ENCODE assay signal across 8 cellular contexts in genomic region chr17:43170766-43171681, GRCh38. TPM values are rescaled to one million over a fixed set of nuclear protein-coding genes. Genes with fewer than 3 reads are reported as not detected.
DNase-seq lines count a peak whose midpoint lies in the region; ATAC-seq and TF ChIP-seq lines count a peak whose summit lies in the region.

TSS of gene NBR1 (plus strand) at chr17:43171214. CDS start at chr17:43175800, 4,586 bp downstream.

- no peak within 1 kb of the TSS for H3K27ac Mint-ChIP-seq in activated naive CD4-positive, alpha-beta T cell treated with anti-CD3 and anti-CD28 coated beads, Interleukin-2, amount 10 ng/mL, durations not matched to agents 7 days and 5 days

- no peak within 1 kb of the TSS for H3K4me3 Mint-ChIP-seq in activated naive CD4-positive, alpha-beta T cell treated with anti-CD3 and anti-CD28 coated beads, Interleukin-2, amount 10 ng/mL, durations not matched to agents 7 days and 5 days

- H3K4me1 Mint-ChIP-seq in activated naive CD4-positive, alpha-beta T cell treated with anti-CD3 and anti-CD28 coated beads, Interleukin-2, amount 10 ng/mL, durations not matched to agents 7 days and 5 days, result peaks cover 35% of the 10 kb centered on the region

- H3K4me3 ChIP-seq in SK-N-MC, result peak within 1 kb of the TSS; percentile 95

- H3K27ac ChIP-seq in SK-N-MC, result peak within 1 kb of the TSS; percentile 89
- H3K27ac ChIP-seq in temporal lobe (ENCODE audit: low read depth, low read length), result peak within 1 kb of the TSS; percentile 98

- H3K9me3 ChIP-seq in SK-N-MC (ENCODE audit: low read depth, low read length), result no peaks in the 10 kb centered on the region

- ATAC-seq in HG02588 (IDR thresholded peaks at IDR 0.05; ENCODE audit: unreplicated experiment), result peak; percentile 78

- no peaks in the 10 kb centered on the region for H3K27me3 Mint-ChIP-seq in activated naive CD4-positive, alpha-beta T cell treated with anti-CD3 and anti-CD28 coated beads, Interleukin-2, amount 10 ng/mL, durations not matched to agents 7 days and 5 days

- TF ChIP-seq CTCF in GM10266 (IDR thresholded peaks at IDR 0.05; ENCODE audit: control insufficient read depth, insufficient read depth, low read depth, missing control alignments), result peak; percentile 11

- peaks cover 6% of the 10 kb centered on the region for H3K36me3 ChIP-seq in SK-N-MC (ENCODE audit: insufficient read depth, low read length)

- peaks cover 18% of the 10 kb centered on the region for H3K36me3 Mint-ChIP-seq in activated naive CD4-positive, alpha-beta T cell treated with anti-CD3 and anti-CD28 coated beads, Interleukin-2, amount 10 ng/mL, durations not matched to agents 7 days and 5 days

- DNase-seq in GM10266 (ENCODE audit: extremely low spot score) (peak; percentile 93), NCI-H1048 (lab: John Stamatoyannopoulos, UW) (peak; percentile 88), SK-N-MC (ENCODE audit: low read depth, low spot score) (peak; percentile 94), glomerular endothelial cell (ENCODE audit: extremely low read depth, low read depth, low spot score) (peak; percentile 94), occipital lobe (lab: John Stamatoyannopoulos, UW) (peak; percentile 96)
- peak; percentile 98 for DNase-seq in activated naive CD4-positive, alpha-beta T cell treated with anti-CD3 and anti-CD28 coated beads, Interleukin-2, amount 10 ng/mL, durations not matched to agents 7 days and 5 days

- H3K9ac ChIP-seq in SK-N-MC (ENCODE audit: insufficient read length), result peak within 1 kb of the TSS; percentile 84

- no peaks in the 10 kb centered on the region for H3K9me3 Mint-ChIP-seq in activated naive CD4-positive, alpha-beta T cell treated with anti-CD3 and anti-CD28 coated beads, Interleukin-2, amount 10 ng/mL, durations not matched to agents 7 days and 5 days

- CTCF ChIA-PET in activated naive CD4-positive, alpha-beta T cell treated with anti-CD3 and anti-CD28 coated beads, Interleukin-2, amount 10 ng/mL, durations not matched to agents 7 days and 5 days (lab: Charles Lee), result interaction anchor here (0.9 to 1.2 kb wide), 3 partner anchors 18 to 47 kb away, joined by 3 to 4 read pairs (median 3); no protein-coding TSS in a partner anchor

RNA-seq across cellular contexts. Expression of gene NBR1, which starts in this region (rescaled TPM):
- total RNA-seq in glomerular endothelial cell, result 60.3 and 64.4 TPM in 2 replicates
- total RNA-seq in occipital lobe, result 64.3 TPM
- 53.4 TPM for total RNA-seq in temporal lobe

Comparison
In these comparisons a context has a peak if more than half of its experiments do, and no peak if none do; other contexts are left out.
1. Peak in every context shown above with its lines: DNase-seq, ATAC-seq, H3K4me3 ChIP-seq and H3K27ac ChIP-seq.